Comparison of ENCODE assay signal across 11 cellular contexts in genomic region chrX:71623105-71623450, GRCh38. TPM values are rescaled to one million over a fixed set of nuclear protein-coding genes. Genes with fewer than 3 reads are reported as not detected.
DNase-seq lines count a peak whose midpoint lies in the region; ATAC-seq and TF ChIP-seq lines count a peak whose summit lies in the region.
"Had no signal": no experiment of that assay in that cellular context is flagged by ENCODE, and none has a peak within 500 bp of the region (broad histone marks: within the 10 kb centered on the region; RNA-seq: fewer than 3 reads in every experiment).

No MANE protein-coding gene starts in this region.

- TF ChIP-seq CTCF in ascending aorta (IDR thresholded peaks at IDR 0.05) (no peak), transverse colon (IDR thresholded peaks at IDR 0.05) (peak in 1 of 5 experiments; percentile 0), smooth muscle cell (IDR thresholded peaks at IDR 0.05; ENCODE audit: borderline replicate concordance, insufficient read depth, poor library complexity, severe bottlenecking) (no peak)

- H3K27me3 ChIP-seq in ascending aorta (no peaks in the 10 kb centered on the region), mucosa of rectum (ENCODE audit: control insufficient read depth in 2 of 2, insufficient read depth in 2 of 2, low read length in 2 of 2) (peaks cover 0 to 6% of the 10 kb centered on the region in 2 donors), transverse colon (no peaks in the 10 kb centered on the region), smooth muscle cell (ENCODE audit: low read depth) (no peaks in the 10 kb centered on the region)

- intact Hi-C loops in activated naive CD4-positive, alpha-beta T cell treated with anti-CD3 and anti-CD28 coated beads for 36 hours (cut with micrococcal nuclease) = no loop called here
- intact Hi-C loops in ascending aorta (cut with DNase I) = no loop called here
- intact Hi-C loops in transverse colon (cut with DNase I; ENCODE audit: low total_unique reads) = no loop called here

- DNase-seq in activated naive CD4-positive, alpha-beta T cell treated with anti-CD3 and anti-CD28 coated beads for 36 hours = no peak
- no peak for DNase-seq in activated naive CD4-positive, alpha-beta T cell treated with anti-CD3 and anti-CD28 coated beads, Interleukin-2, amount 50 U/mL, for 16 hours
- DNase-seq in ascending aorta (ENCODE audit: low spot score in 2 of 2) = no peak
- DNase-seq in transverse colon = no peak
- no peak for DNase-seq in SIG-M5 treated with dmso at 0.1 percent for 504 hours (lab: John Stamatoyannopoulos, UW; ENCODE audit: unreplicated experiment)
- no peak for DNase-seq in smooth muscle cell (lab: John Stamatoyannopoulos, UW; ENCODE audit: unreplicated experiment)
- DNase-seq: NCI-H2171 treated with DMSO at 0.1 percent for 48 hours had no signal

- H3K27me3 Mint-ChIP-seq in activated naive CD4-positive, alpha-beta T cell treated with anti-CD3 and anti-CD28 coated beads for 36 hours (ENCODE audit: low read depth) = no peaks in the 10 kb centered on the region

- no peak for TF ChIP-seq POLR2A in transverse colon (IDR thresholded peaks at IDR 0.05)

- no peak for ATAC-seq in HG02938 (IDR thresholded peaks at IDR 0.05; ENCODE audit: unreplicated experiment)

- no peaks in the 10 kb centered on the region for H4K20me1 ChIP-seq in smooth muscle cell (ENCODE audit: low read depth)

- peak overlapping the region; percentile 86 for H3K27ac Mint-ChIP-seq in activated naive CD4-positive, alpha-beta T cell treated with anti-CD3 and anti-CD28 coated beads for 36 hours

- H3K27ac ChIP-seq in ascending aorta = peak overlapping the region; percentile 50 to 67
- H3K27ac ChIP-seq in mucosa of rectum (ENCODE audit: low read depth in 2 of 2, low read length in 2 of 2) = peak overlapping the region; percentile 95
- peak overlapping the region; percentile 88 to 94 (median 91) for H3K27ac ChIP-seq in transverse colon
- H3K27ac ChIP-seq in smooth muscle cell (ENCODE audit: low read depth) = no peak overlapping the region
- H3K27ac ChIP-seq: VCaP had no signal

- CTCF ChIA-PET in activated naive CD4-positive, alpha-beta T cell treated with anti-CD3 and anti-CD28 coated beads for 36 hours (lab: Charles Lee) = interaction anchor here (0.6 to 2.3 kb wide), 7 partner anchors 10 to 133 kb away, joined by 3 to 9 read pairs (median 3); no protein-coding TSS in a partner anchor

- peaks cover 0 to 6% of the 10 kb centered on the region in 2 donors for H3K4me1 ChIP-seq in ascending aorta
- H3K4me1 ChIP-seq in mucosa of rectum (ENCODE audit: control insufficient read depth in 2 of 2, insufficient read depth in 2 of 2, low read length in 2 of 2) = peaks cover 45 to 61% of the 10 kb centered on the region in 2 donors
- H3K4me1 ChIP-seq in transverse colon = peaks cover 17 to 64% (median 30%) of the 10 kb centered on the region in 4 donors
- no peaks in the 10 kb centered on the region for H3K4me1 ChIP-seq in smooth muscle cell (ENCODE audit: low read depth)

- H3F3A ChIP-seq in smooth muscle cell (ENCODE audit: low read depth) = no peaks in the 10 kb centered on the region

- H3K9me3 Mint-ChIP-seq in activated naive CD4-positive, alpha-beta T cell treated with anti-CD3 and anti-CD28 coated beads for 36 hours = peaks cover 1% of the 10 kb centered on the region

- in situ Hi-C loops in transverse colon (cut with MboI; ENCODE audit: low pct_ligation_motif_present in 1 of 4, low pct_unique_long_range_greater_than_20kb in 1 of 4, low sequenced_read_pairs in 3 of 4) = no loop called here

- peaks cover 56% of the 10 kb centered on the region for H3K4me1 Mint-ChIP-seq in activated naive CD4-positive, alpha-beta T cell treated with anti-CD3 and anti-CD28 coated beads for 36 hours (ENCODE audit: low read depth)

- H3K4me3 ChIP-seq in ascending aorta (no peak overlapping the region), mucosa of rectum (ENCODE audit: low read length in 2 of 2) (peak overlapping the region in 1 of 2 donors; percentile 9), transverse colon (no peak overlapping the region), smooth muscle cell (no peak overlapping the region)

- H3K36me3 ChIP-seq in ascending aorta (no peaks in the 10 kb centered on the region), mucosa of rectum (ENCODE audit: control insufficient read depth in 2 of 2, insufficient read depth in 2 of 2, low read length in 2 of 2) (no peaks in the 10 kb centered on the region), transverse colon (no peaks in the 10 kb centered on the region), smooth muscle cell (ENCODE audit: low read depth) (no peaks in the 10 kb centered on the region)

- H3K9ac ChIP-seq in mucosa of rectum (ENCODE audit: low read depth in 1 of 2, low read length in 2 of 2) (peak overlapping the region; percentile 35 to 70), smooth muscle cell (ENCODE audit: low read depth) (no peak overlapping the region)

- no peak for TF ChIP-seq EP300 in transverse colon (IDR thresholded peaks at IDR 0.05; ENCODE audit: low read depth)

- peak overlapping the region; percentile 26 for H3K4me3 Mint-ChIP-seq in activated naive CD4-positive, alpha-beta T cell treated with anti-CD3 and anti-CD28 coated beads for 36 hours

- no peak overlapping the region for H2AFZ ChIP-seq in smooth muscle cell (ENCODE audit: low read depth)

- H3K4me2 ChIP-seq in smooth muscle cell = no peak overlapping the region

- peaks cover 1% of the 10 kb centered on the region for H3K36me3 Mint-ChIP-seq in activated naive CD4-positive, alpha-beta T cell treated with anti-CD3 and anti-CD28 coated beads for 36 hours (ENCODE audit: low read depth)

- WGBS in transverse colon (ENCODE audit: low coverage in 1 of 2), 2 donors = 49% methylated on average over 3 of the region's 3 CpGs; no CpG with 5 or more reads in 1 of the 2 donors
- WGBS in smooth muscle cell (ENCODE audit: low lambda C conversion rate) = 74% methylated on average over 3 of the region's 3 CpGs

- no peaks in the 10 kb centered on the region for H3K79me2 ChIP-seq in smooth muscle cell (ENCODE audit: low read depth)

- H3K9me3 ChIP-seq in ascending aorta = no peaks in the 10 kb centered on the region
- H3K9me3 ChIP-seq in mucosa of rectum (ENCODE audit: control insufficient read depth in 2 of 2, low read length in 2 of 2) = no peaks in the 10 kb centered on the region
- no peaks in the 10 kb centered on the region for H3K9me3 ChIP-seq in transverse colon
- H3K9me3 ChIP-seq in smooth muscle cell (replicated peaks; ENCODE audit: low read depth) = no peaks in the 10 kb centered on the region

RNA-seq across cellular contexts. Expression of gene CXCR3, which starts 4.8 kb away (rescaled TPM):
- total RNA-seq in activated naive CD4-positive, alpha-beta T cell treated with anti-CD3 and anti-CD28 coated beads for 36 hours = 1 to 10 TPM; 2.1 to 2.5 TPM
- not detected for total RNA-seq in ascending aorta
- 1 to 10 TPM in 3 of 4 donors, not detected in 1; 1.1 to 3.5 (median 1.3) TPM for total RNA-seq in transverse colon
- total RNA-seq in smooth muscle cell = not detected in 2 replicates
- 0.53 and 0.61 TPM in 2 replicates for polyA plus RNA-seq in smooth muscle cell
- polyA plus RNA-seq: BJ had no signal

RNA-seq across cellular contexts. Expression of gene GCNA, which starts 44.8 kb away (rescaled TPM):
- total RNA-seq in activated naive CD4-positive, alpha-beta T cell treated with anti-CD3 and anti-CD28 coated beads for 36 hours = 1 to 10 TPM; 2.8 to 2.9 TPM
- total RNA-seq in ascending aorta (0.96 TPM), transverse colon (1 to 10 TPM; 1.9 to 3.7 (median 3.0) TPM), smooth muscle cell (0.94 and 2.6 TPM in 2 replicates)
- polyA plus RNA-seq in smooth muscle cell = 0.51 and 1.1 TPM in 2 replicates
